In genomic region chr9:127937383-127938297, GRCh38 we compare ENCODE assay signal across 1 cellular context.
TF ChIP-seq lines count a peak whose summit lies in the region.

DPM2 (minus strand) TSS chr9:127937854; CDS start chr9:127937820, 34 bp downstream.

TF ChIP-seq in K562, 482 proteins besides CTCF, POLR2A, EP300 and RAD21 (continued from another document and continues in another):
- no peak for TF ChIP-seq CTCFL (IDR thresholded peaks at IDR 0.05; ENCODE audit: borderline replicate concordance, insufficient read depth, low read depth, low read length, poor library complexity, severe bottlenecking)
- no peak for TF ChIP-seq ZKSCAN1 (IDR thresholded peaks at IDR 0.05; ENCODE audit: low read depth, low read length)
- TF ChIP-seq SAFB2 (IDR thresholded peaks at IDR 0.05; ENCODE audit: borderline replicate concordance, low read depth, low read length, severe bottlenecking) = no peak
- no peak for TF ChIP-seq E4F1 (CRISPR knock-in tag; IDR thresholded peaks at IDR 0.05; ENCODE audit: borderline replicate concordance)
- no peak for TF ChIP-seq ELK3 (CRISPR knock-in tag; IDR thresholded peaks at IDR 0.05)
- TF ChIP-seq CREB3 (tag; conservative IDR thresholded peaks at IDR 0.05; ENCODE audit: low read depth) = no peak
- TF ChIP-seq ZBTB7A (IDR thresholded peaks at IDR 0.05; ENCODE audit: borderline replicate concordance, control insufficient read depth, low read depth, low read length) = peak; percentile 87
- no peak for TF ChIP-seq ZNF316 (IDR thresholded peaks at IDR 0.05)
- no peak for TF ChIP-seq ZNF324 (CRISPR knock-in tag; IDR thresholded peaks at IDR 0.05)
- TF ChIP-seq SRSF9 (IDR thresholded peaks at IDR 0.05; ENCODE audit: borderline replicate concordance, low read depth, low read length) = no peak
- no peak for TF ChIP-seq ZNF76 (CRISPR knock-in tag; IDR thresholded peaks at IDR 0.05; ENCODE audit: borderline replicate concordance)
- no peak for TF ChIP-seq PHF20 (IDR thresholded peaks at IDR 0.05; ENCODE audit: partially characterized antibody)
- TF ChIP-seq ZBTB17 (CRISPR knock-in tag; IDR thresholded peaks at IDR 0.05) = no peak
- TF ChIP-seq BRF2 (IDR thresholded peaks at IDR 0.05; ENCODE audit: borderline replicate concordance, insufficient read depth, insufficient read length) = no peak
- TF ChIP-seq FOXM1 (IDR thresholded peaks at IDR 0.05; ENCODE audit: low read depth) = no peak
- no peak for TF ChIP-seq FOXM1 (CRISPR knock-in tag; IDR thresholded peaks at IDR 0.05; ENCODE audit: low read depth)
- TF ChIP-seq TEAD2 (tag; IDR thresholded peaks at IDR 0.05) = no peak
- TF ChIP-seq SMAD4 (CRISPR knock-in tag; conservative IDR thresholded peaks at IDR 0.05) = peak; percentile 52; the same call in 1 of the 2 replicates
- no peak for TF ChIP-seq ZSCAN29 (IDR thresholded peaks at IDR 0.05)
- TF ChIP-seq THAP7 (CRISPR knock-in tag; IDR thresholded peaks at IDR 0.05) = no peak
- TF ChIP-seq ZNF280B (CRISPR knock-in tag; IDR thresholded peaks at IDR 0.05) = no peak
- TF ChIP-seq MEF2D (tag; conservative IDR thresholded peaks at IDR 0.05; ENCODE audit: low read depth) = no peak
- no peak for TF ChIP-seq MTF1 (CRISPR knock-in tag; IDR thresholded peaks at IDR 0.05; ENCODE audit: borderline replicate concordance)
- no peak for TF ChIP-seq ZNF41 (CRISPR knock-in tag; conservative IDR thresholded peaks at IDR 0.05)
- no peak for TF ChIP-seq CGGBP1 (CRISPR knock-in tag; IDR thresholded peaks at IDR 0.05)
- TF ChIP-seq ZNF347 (CRISPR knock-in tag; IDR thresholded peaks at IDR 0.05; ENCODE audit: low read depth) = no peak
- no peak for TF ChIP-seq ZBTB49 (CRISPR knock-in tag; IDR thresholded peaks at IDR 0.05; ENCODE audit: borderline replicate concordance)
- TF ChIP-seq HMGXB4 (CRISPR knock-in tag; IDR thresholded peaks at IDR 0.05) = 0 out of 2 replicates have a peak, but pooled peaks have one; percentile 45
- TF ChIP-seq GABPB2 (CRISPR knock-in tag; conservative IDR thresholded peaks at IDR 0.05) = no peak
- no peak for TF ChIP-seq EZH2 (IDR thresholded peaks at IDR 0.05; ENCODE audit: borderline replicate concordance, low read depth, low read length)
- TF ChIP-seq PKNOX1 (IDR thresholded peaks at IDR 0.05) = peak; percentile 78
- TF ChIP-seq HNRNPK (IDR thresholded peaks at IDR 0.05; ENCODE audit: low read depth, low read length, poor library complexity, severe bottlenecking) = no peak
- no peak for TF ChIP-seq POLR3G (IDR thresholded peaks at IDR 0.05; ENCODE audit: extremely low read depth, insufficient read length, insufficient replicate concordance)
- no peak for TF ChIP-seq HMG20B (CRISPR knock-in tag; IDR thresholded peaks at IDR 0.05)
- peak; percentile 69; the same call in 1 of the 2 replicates for TF ChIP-seq MAX (CRISPR knock-in tag; IDR thresholded peaks at IDR 0.05)
- 0 out of 2 replicates have a peak, but pooled peaks have one; percentile 60 for TF ChIP-seq PTBP1 (IDR thresholded peaks at IDR 0.05; ENCODE audit: low read depth, low read length)
- TF ChIP-seq ARID1B (IDR thresholded peaks at IDR 0.05) = no peak
- peak; percentile 80 for TF ChIP-seq ESRRA (IDR thresholded peaks at IDR 0.05; ENCODE audit: borderline replicate concordance, low read depth)
- TF ChIP-seq STAT6 (CRISPR knock-in tag; IDR thresholded peaks at IDR 0.05) = no peak
- no peak for TF ChIP-seq KAT2B (IDR thresholded peaks at IDR 0.05; ENCODE audit: low read depth, low read length)
